In genomic region chr6:13336553-13336952, GRCh38 we compare ENCODE assay signal across 8 cellular contexts. TPM values are rescaled to one million over a fixed set of nuclear protein-coding genes. Genes with fewer than 3 reads are reported as not detected.
DNase-seq lines count a peak whose midpoint lies in the region; ATAC-seq and TF ChIP-seq lines count a peak whose summit lies in the region.

No MANE protein-coding gene starts in this region.

- DNase-seq in GM04503 (ENCODE audit: low read depth) (peak; percentile 84), NB4 (ENCODE audit: low read depth) (peak; percentile 86), SK-N-DZ (ENCODE audit: low spot score) (peak; percentile 78), germinal center (ENCODE audit: low spot score) (peak; percentile 67), ovary (peak in 4 of 5 donors; percentile 62 to 87 (median 70)), tibial nerve (ENCODE audit: low spot score in 2 of 2) (peak; percentile 85 to 97)
- DNase-seq in activated naive CD4-positive, alpha-beta T cell treated with Interleukin-2 at 50 U/mL for 16 hours, result peak; percentile 82

- no peak overlapping the region for H3K4me3 ChIP-seq in NB4 (ENCODE audit: low read depth, low read length)
- no peak overlapping the region for H3K4me3 ChIP-seq in ovary
- H3K4me3 ChIP-seq in tibial nerve, result no peak overlapping the region

- no peaks in the 10 kb centered on the region for H3K4me1 ChIP-seq in ovary (ENCODE audit: insufficient read depth)
- peaks cover 0 to 4% (median 0%) of the 10 kb centered on the region in 4 donors for H3K4me1 ChIP-seq in tibial nerve

- intact Hi-C loops in ovary (cut with DNase I), result loop anchor here in 1 of 4 donors (5.0 to 10.0 kb wide), 2 partner anchors 201 to 422 kb away; no protein-coding TSS in a partner anchor

- H3K27ac ChIP-seq in ovary, result no peak overlapping the region
- no peak overlapping the region for H3K27ac ChIP-seq in tibial nerve

- 14 to 18% (median 14%) methylated on average over 11 of the region's 11 CpGs for WGBS in ovary, 3 donors
- 22 to 23% methylated on average over 11 of the region's 11 CpGs for WGBS in tibial nerve, 2 donors

- TF ChIP-seq CTCF in NB4 (IDR thresholded peaks at IDR 0.05; ENCODE audit: low read depth, low read length), result peak; percentile 74
- TF ChIP-seq CTCF in ovary (IDR thresholded peaks at IDR 0.05), result peak; percentile 38 to 70 (median 64)
- peak; percentile 86 to 93 (median 92) for TF ChIP-seq CTCF in tibial nerve (IDR thresholded peaks at IDR 0.05)

- TF ChIP-seq EP300 in ovary (IDR thresholded peaks at IDR 0.05), result no peak
- TF ChIP-seq EP300 in tibial nerve (IDR thresholded peaks at IDR 0.05), result peak in 1 of 2 donors; percentile 50

- ATAC-seq in HG03342 (IDR thresholded peaks at IDR 0.05; ENCODE audit: unreplicated experiment), result no peak

- H3K27me3 ChIP-seq in ovary, result no peaks in the 10 kb centered on the region
- H3K27me3 ChIP-seq in tibial nerve, result no peaks in the 10 kb centered on the region

- no peaks in the 10 kb centered on the region for H3K36me3 ChIP-seq in ovary
- no peaks in the 10 kb centered on the region for H3K36me3 ChIP-seq in tibial nerve

- H3K9me3 ChIP-seq in ovary (no peaks in the 10 kb centered on the region), tibial nerve (peaks cover 0 to 2% (median 0%) of the 10 kb centered on the region in 4 donors)

- no peak for TF ChIP-seq POLR2A in NB4 (IDR thresholded peaks at IDR 0.05; ENCODE audit: extremely low read depth, insufficient read length)
- no peak for TF ChIP-seq POLR2A in ovary (IDR thresholded peaks at IDR 0.05)
- TF ChIP-seq POLR2A in tibial nerve (IDR thresholded peaks at IDR 0.05), result no peak

RNA-seq across cellular contexts. Expression of gene TBC1D7, which starts 8.2 kb away (rescaled TPM):
- 33.5 and 42.3 TPM in 2 replicates for polyA plus RNA-seq in SK-N-DZ (2014; cell fraction: cytosol; rRNA removed)
- 26.8 and 32.1 TPM in 2 replicates for polyA plus RNA-seq in SK-N-DZ (2014; cell fraction: nucleus; rRNA removed)
- 10 to 100 TPM in 1 of 7 donors, 1 to 10 TPM in 6; 4.7 to 10.2 (median 6.1) TPM for total RNA-seq in ovary
- polyA plus RNA-seq in ovary, result 10 to 100 TPM in 1 of 2 donors, 1 to 10 TPM in 1; 7.7 to 11.9 TPM
- 10 to 100 TPM in 1 of 4 donors, 1 to 10 TPM in 3; 5.5 to 28.2 (median 7.1) TPM for total RNA-seq in tibial nerve
